ENCODE assay signal across 17 cellular contexts in genomic region chr15:70442211-70442610, GRCh38.
"Had no signal": no experiment of that assay in that cellular context is flagged by ENCODE, and none has a peak within 500 bp of the region (broad histone marks: within the 10 kb centered on the region; RNA-seq: fewer than 3 reads in every experiment).

No MANE protein-coding gene starts in this region.

- H3K36me3 ChIP-seq: MG63 had no signal

- ATAC-seq: HepG2 had no signal

- DNase-seq: IMR-90, MG63, NCI-H1092, NCI-H1105 treated with DMSO at 0.1 percent for 48 hours, NCI-H1417 treated with DMSO at 0.1 percent for 48 hours, NCI-H146, NCI-H1694 treated with DMSO at 0.1 percent for 48 hours, NCI-H1930, NCI-H2081, NCI-H2107, NCI-H2227 treated with DMSO at 0.1 percent for 48 hours, NCI-H748 treated with DMSO at 0.1 percent for 48 hours, RPMI8226, SHP77, SK-N-SH had no signal

- H3K9me3 ChIP-seq: MG63, SK-N-SH had no signal

- H3K4me3 ChIP-seq: MG63 had no signal

- H3K27ac ChIP-seq: KMS-11 had no signal
